In genomic region chr12:14240873-14241220, GRCh38 we compare ENCODE assay signal across 13 cellular contexts.
DNase-seq lines count a peak whose midpoint lies in the region; ATAC-seq and TF ChIP-seq lines count a peak whose summit lies in the region.
"Had no signal": no experiment of that assay in that cellular context is flagged by ENCODE, and none has a peak within 500 bp of the region (broad histone marks: within the 10 kb centered on the region; RNA-seq: fewer than 3 reads in every experiment).

No MANE protein-coding gene starts in this region.

- WGBS in smooth muscle cell (ENCODE audit: low lambda C conversion rate) = 71% methylated on average over 4 of the region's 4 CpGs
- WGBS in lower leg skin, 2 donors = 63 to 78% methylated on average over 4 of the region's 4 CpGs
- WGBS in body of pancreas, 2 donors = 56 to 58% methylated on average over 4 of the region's 4 CpGs

- peak overlapping the region; percentile 71 for H2AFZ ChIP-seq in smooth muscle cell (ENCODE audit: low read depth)

- peak overlapping the region; percentile 78 for H3K27ac Mint-ChIP-seq in activated CD8-positive, alpha-beta memory T cell treated with anti-CD3 and anti-CD28 coated beads, Interleukin-2, amount 10 ng/mL, durations not matched to agents 7 days and 5 days

- H3K79me2 ChIP-seq in smooth muscle cell (ENCODE audit: low read depth) = no peaks in the 10 kb centered on the region

- no peak for ATAC-seq in activated CD8-positive, alpha-beta memory T cell treated with anti-CD3 and anti-CD28 coated beads, Interleukin-2, amount 10 ng/mL, durations not matched to agents 7 days and 5 days
- ATAC-seq in body of pancreas (no peak), left ventricle myocardium superior (no peak)

- peak overlapping the region; percentile 94 for H3K27ac ChIP-seq in SJCRH30
- peak overlapping the region; percentile 53 for H3K27ac ChIP-seq in epithelial cell of prostate
- H3K27ac ChIP-seq in smooth muscle cell (ENCODE audit: low read depth) = peak overlapping the region; percentile 57
- H3K27ac ChIP-seq in body of pancreas = no peak overlapping the region

- peak overlapping the region; percentile 59 for H3K4me3 ChIP-seq in SJCRH30
- no peak overlapping the region for H3K4me3 ChIP-seq in smooth muscle cell
- no peak overlapping the region for H3K4me3 ChIP-seq in lower leg skin (ENCODE audit: low read depth, poor library complexity, severe bottlenecking)
- H3K4me3 ChIP-seq in body of pancreas = no peak overlapping the region

- H3K27me3 Mint-ChIP-seq in activated CD8-positive, alpha-beta memory T cell treated with anti-CD3 and anti-CD28 coated beads, Interleukin-2, amount 10 ng/mL, durations not matched to agents 7 days and 5 days = no peaks in the 10 kb centered on the region
- H3K27me3 Mint-ChIP-seq: activated CD8-positive, alpha-beta T cell treated with anti-CD3 and anti-CD28 coated beads for 36 hours had no signal

- H3K27me3 ChIP-seq in SJCRH30 = no peaks in the 10 kb centered on the region
- H3K27me3 ChIP-seq in smooth muscle cell (ENCODE audit: low read depth) = no peaks in the 10 kb centered on the region
- no peaks in the 10 kb centered on the region for H3K27me3 ChIP-seq in body of pancreas
- H3K27me3 ChIP-seq: upper lobe of left lung had no signal

- H3K4me1 ChIP-seq in SJCRH30 (peaks cover 3% of the 10 kb centered on the region; the same call in 1 of the 2 replicates), smooth muscle cell (ENCODE audit: low read depth) (peaks cover 7% of the 10 kb centered on the region), body of pancreas (peaks cover 18% of the 10 kb centered on the region)

- no peak for TF ChIP-seq CTCF in smooth muscle cell (IDR thresholded peaks at IDR 0.05; ENCODE audit: borderline replicate concordance, insufficient read depth, poor library complexity, severe bottlenecking)
- no peak for TF ChIP-seq CTCF in lower leg skin (IDR thresholded peaks at IDR 0.05)
- TF ChIP-seq CTCF in body of pancreas (IDR thresholded peaks at IDR 0.05) = no peak

- H4K20me1 ChIP-seq in smooth muscle cell (ENCODE audit: low read depth) = no peaks in the 10 kb centered on the region

- peaks cover 22% of the 10 kb centered on the region for H3K4me1 Mint-ChIP-seq in activated CD8-positive, alpha-beta memory T cell treated with anti-CD3 and anti-CD28 coated beads, Interleukin-2, amount 10 ng/mL, durations not matched to agents 7 days and 5 days

- peaks cover 19% of the 10 kb centered on the region for H3K36me3 Mint-ChIP-seq in activated CD8-positive, alpha-beta memory T cell treated with anti-CD3 and anti-CD28 coated beads, Interleukin-2, amount 10 ng/mL, durations not matched to agents 7 days and 5 days

- intact Hi-C loops in lower leg skin (cut with DNase I; ENCODE audit: low total_unique reads) (no loop called here), body of pancreas (cut with DNase I) (no loop called here), left ventricle myocardium superior (cut with micrococcal nuclease) (no loop called here)

- CTCF ChIA-PET in activated CD8-positive, alpha-beta memory T cell treated with anti-CD3 and anti-CD28 coated beads, Interleukin-2, amount 10 ng/mL, durations not matched to agents 7 days and 5 days (lab: Charles Lee) = interaction anchor here (0.8 to 5.8 kb wide), 7 partner anchors 11 to 388 kb away, joined by 3 to 42 read pairs (median 9); partner anchors contain the start of gene ATF7IP

- H3K9ac ChIP-seq in smooth muscle cell (ENCODE audit: low read depth) = no peak overlapping the region

- no peak overlapping the region for H3K4me2 ChIP-seq in smooth muscle cell

- H3K9me3 Mint-ChIP-seq in activated CD8-positive, alpha-beta memory T cell treated with anti-CD3 and anti-CD28 coated beads, Interleukin-2, amount 10 ng/mL, durations not matched to agents 7 days and 5 days (ENCODE audit: low read depth) = peaks cover 5% of the 10 kb centered on the region

- TF ChIP-seq POLR2A in lower leg skin (IDR thresholded peaks at IDR 0.05) (no peak), body of pancreas (IDR thresholded peaks at IDR 0.05) (no peak)

- H3K36me3 ChIP-seq in SJCRH30 (no peaks in the 10 kb centered on the region), smooth muscle cell (ENCODE audit: low read depth) (peaks cover 6% of the 10 kb centered on the region), body of pancreas (replicated peaks in 1 of 2; ENCODE audit: insufficient read depth in 1 of 2, low read depth in 2 of 2) (no peaks in the 10 kb centered on the region)
- H3K36me3 ChIP-seq: upper lobe of left lung had no signal

- DNase-seq in activated CD8-positive, alpha-beta memory T cell treated with anti-CD3 and anti-CD28 coated beads, Interleukin-2, amount 10 ng/mL, durations not matched to agents 7 days and 5 days = no peak
- no peak for DNase-seq in activated CD8-positive, alpha-beta memory T cell treated with anti-CD3 and anti-CD28 coated beads, Interleukin-2, amount 50 U/mL, for 4 hours
- DNase-seq in SJCRH30 = no peak
- DNase-seq in epithelial cell of prostate (ENCODE audit: low read depth, low spot score) = no peak
- no peak for DNase-seq in smooth muscle cell (lab: John Stamatoyannopoulos, UW; ENCODE audit: unreplicated experiment)
- DNase-seq in lower leg skin (ENCODE audit: low spot score in 2 of 2) = no peak
- DNase-seq in body of pancreas = no peak
- no peak for DNase-seq in left ventricle myocardium superior
- DNase-seq: ACHN; activated CD8-positive, alpha-beta T cell treated with anti-CD3 and anti-CD28 coated beads for 36 hours; kidney; NCI-H2171; upper lobe of left lung had no signal

- no peak overlapping the region for H3K4me3 Mint-ChIP-seq in activated CD8-positive, alpha-beta memory T cell treated with anti-CD3 and anti-CD28 coated beads, Interleukin-2, amount 10 ng/mL, durations not matched to agents 7 days and 5 days

- H3K9me3 ChIP-seq in SJCRH30 (replicated peaks) = no peaks in the 10 kb centered on the region
- H3K9me3 ChIP-seq in smooth muscle cell (replicated peaks; ENCODE audit: low read depth) = peaks cover 11% of the 10 kb centered on the region
- H3K9me3 ChIP-seq in body of pancreas = no peaks in the 10 kb centered on the region

- H3F3A ChIP-seq in smooth muscle cell (ENCODE audit: low read depth) = peaks cover 27% of the 10 kb centered on the region

Comparison
In these comparisons a context has a peak if more than half of its experiments do, and no peak if none do; other contexts are left out.
1. H3K27ac ChIP-seq: peak in SJCRH30 (single experiment), epithelial cell of prostate (single experiment) and smooth muscle cell (single experiment); none in body of pancreas (0 of 4).